ENCODE assay signal across 10 cellular contexts in the genomic region with DNA sequence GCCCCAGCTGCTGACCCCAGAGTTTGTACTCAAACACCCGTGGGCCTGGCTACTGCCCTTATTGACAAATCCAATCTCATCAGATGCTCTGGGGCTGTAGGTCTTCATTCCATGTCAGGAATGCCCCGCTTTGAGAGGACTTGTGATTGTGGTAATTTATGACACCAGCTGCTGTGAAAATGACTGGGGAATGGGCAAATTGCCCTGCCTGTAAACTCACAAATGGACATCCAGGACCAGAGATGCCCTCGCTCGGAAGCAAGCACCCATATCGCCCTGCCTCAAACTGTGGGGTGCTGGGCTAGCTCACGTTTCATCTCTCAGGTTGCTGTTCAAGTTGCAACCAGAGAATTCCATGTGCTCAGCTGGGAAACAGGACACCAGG.
DNase-seq lines count a peak whose midpoint lies in the region; ATAC-seq, FAIRE-seq and TF ChIP-seq lines count a peak whose summit lies in the region.
"Had no signal": no experiment of that assay in that cellular context is flagged by ENCODE, and none has a peak within 500 bp of the region (broad histone marks: within the 10 kb centered on the region; RNA-seq: fewer than 3 reads in every experiment).

No MANE protein-coding gene starts in this region.

- intact Hi-C loops in CD4-positive, alpha-beta T cell (cut with DNase I, micrococcal nuclease): loop anchor here in 1 of 2 experiments (5.0 kb wide), 2 partner anchors 112 to 228 kb away; a partner anchor contains a TSS

- H3K27ac ChIP-seq in CD4-positive, alpha-beta T cell (ENCODE audit: low read depth, low read length): peak overlapping the region; percentile 60

- TF ChIP-seq POLR2A in GM12892 (IDR thresholded peaks at IDR 0.05; ENCODE audit: low read depth, low read length): no peak

- no peaks in the 10 kb centered on the region for H3K27me3 Mint-ChIP-seq in CD4-positive, alpha-beta T cell

- H3K9me3 ChIP-seq in CD4-positive, alpha-beta T cell (ENCODE audit: control insufficient read depth, low read length): no peaks in the 10 kb centered on the region

- FAIRE-seq in GM12892 (lab: Jason Lieb, UNC): peak; percentile 5

- H3K27me3 ChIP-seq in CD4-positive, alpha-beta T cell (ENCODE audit: control insufficient read depth, insufficient read depth, low read length): no peaks in the 10 kb centered on the region

- CTCF ChIA-PET in CD4-positive, alpha-beta T cell (lab: Charles Lee): no interaction called here

- no peak for TF ChIP-seq CTCF in CD4-positive, alpha-beta T cell (IDR thresholded peaks at IDR 0.05)

- peaks cover 62% of the 10 kb centered on the region for H3K4me1 Mint-ChIP-seq in CD4-positive, alpha-beta T cell (ENCODE audit: low read depth)

- H3K4me3 Mint-ChIP-seq in CD4-positive, alpha-beta T cell: no peak overlapping the region
- H3K4me3 Mint-ChIP-seq: WTC11 had no signal

- no peak for DNase-seq in CD4-positive, alpha-beta T cell
- no peak for DNase-seq in GM12892 (ENCODE audit: insufficient read length)
- DNase-seq in NCI-H748 (lab: John Stamatoyannopoulos, UW; ENCODE audit: unreplicated experiment): peak; percentile 80
- peak; percentile 44 for DNase-seq in myocyte (ENCODE audit: low read depth)
- DNase-seq in DMS79 (lab: John Stamatoyannopoulos, UW): no peak
- DNase-seq in pons (ENCODE audit: low spot score): no peak

- no peaks in the 10 kb centered on the region for H3K9me3 Mint-ChIP-seq in CD4-positive, alpha-beta T cell

- POLR2A ChIA-PET in CD4-positive, alpha-beta T cell (lab: Charles Lee): interaction anchor here (0.6 to 2.1 kb wide), 9 partner anchors 8 to 227 kb away, joined by 3 to 10 read pairs (median 5); no protein-coding TSS in a partner anchor

- H3K36me3 Mint-ChIP-seq in CD4-positive, alpha-beta T cell (ENCODE audit: low read depth): no peaks in the 10 kb centered on the region

- no peak for ATAC-seq in CD4-positive, alpha-beta T cell (ENCODE audit: poor library complexity)
- no peak for ATAC-seq in HG03097 (IDR thresholded peaks at IDR 0.05; ENCODE audit: low FRiP score, unreplicated experiment)
- no peak for ATAC-seq in activated CD4-positive, CD25-positive, alpha-beta regulatory T cell treated with anti-CD3 and anti-CD28 coated beads, Interleukin-2, amount 50 U/mL, for 24 hours
- ATAC-seq: HCT116 had no signal

- H3K27ac Mint-ChIP-seq in CD4-positive, alpha-beta T cell: peak overlapping the region; percentile 87
- H3K27ac Mint-ChIP-seq: WTC11 had no signal

Comparison
In these comparisons a context has a peak if more than half of its experiments do, and no peak if none do; other contexts are left out.
1. DNase-seq: peak in NCI-H748 (single experiment) and myocyte (single experiment); none in CD4-positive, alpha-beta T cell (0 of 10), GM12892 (single experiment), DMS79 (single experiment) and pons (single experiment).